8 cellular contexts compared by ENCODE assay signal in genomic region chr17:64073771-64074703, GRCh38. TPM values are rescaled to one million over a fixed set of nuclear protein-coding genes. Genes with fewer than 3 reads are reported as not detected.
DNase-seq lines count a peak whose midpoint lies in the region; ATAC-seq and TF ChIP-seq lines count a peak whose summit lies in the region.

No MANE protein-coding gene starts in this region.

- 73 to 76% (median 75%) methylated on average over 9 of the region's 9 CpGs for WGBS in adrenal gland, 4 donors
- 27 to 51% (median 44%) methylated on average over 9 of the region's 9 CpGs for WGBS in stomach, 5 donors

- H3K9ac ChIP-seq in Karpas-422 (ENCODE audit: low read length), result no peak overlapping the region

- DNase-seq in GM10248 (ENCODE audit: extremely low spot score) (peak; percentile 71), Karpas-422 (peak; percentile 90), adrenal gland (peak in 1 of 7 donors; percentile 44), stomach (no peak), COLO668 (lab: John Stamatoyannopoulos, UW; ENCODE audit: unreplicated experiment) (no peak)
- no peak for DNase-seq in stimulated activated CD4-positive, alpha-beta T cell treated with anti-CD3 and anti-CD28 coated beads, Interleukin-15, amount 100 ng/mL, for 24 hours

- peak overlapping the region; percentile 60 for H3K4me2 ChIP-seq in Karpas-422 (ENCODE audit: low read depth, low read length, poor library complexity, severe bottlenecking)

- no peaks in the 10 kb centered on the region for H3K9me2 ChIP-seq in Karpas-422 (replicated peaks; ENCODE audit: insufficient read depth, low read length)

- ATAC-seq in GM21528 (IDR thresholded peaks at IDR 0.05; ENCODE audit: low FRiP score, unreplicated experiment), result peak; percentile 77
- no peak for ATAC-seq in SK-N-SH treated with all-trans-retinoic acid at 6 μM for 48 hours

- intact Hi-C loops in adrenal gland (cut with DNase I), result no loop called here
- intact Hi-C loops in stomach (cut with DNase I; ENCODE audit: low total_unique reads), result no loop called here

- H4K20me1 ChIP-seq in Karpas-422 (ENCODE audit: insufficient read depth, low read depth, low read length), result 0 out of 2 replicates have a peak, but pooled peaks cover 4% of the 10 kb centered on the region

- no peak for TF ChIP-seq EP300 in stomach (IDR thresholded peaks at IDR 0.05)

- peak overlapping the region; percentile 3; the same call in 1 of the 2 replicates for H3K4me3 ChIP-seq in Karpas-422 (ENCODE audit: low read length)
- no peak overlapping the region for H3K4me3 ChIP-seq in adrenal gland
- H3K4me3 ChIP-seq in stomach, result peak overlapping the region in 1 of 4 donors; percentile 2

- H3K79me2 ChIP-seq in Karpas-422 (ENCODE audit: low read length), result no peaks in the 10 kb centered on the region

- TF ChIP-seq CTCF in GM10248 (IDR thresholded peaks at IDR 0.05; ENCODE audit: control extremely low read depth, extremely low read depth, low read depth, missing control alignments) (no peak), adrenal gland (IDR thresholded peaks at IDR 0.05) (no peak), stomach (IDR thresholded peaks at IDR 0.05) (no peak)

- H3K27ac ChIP-seq in Karpas-422 (ENCODE audit: low read length) (no peak overlapping the region), adrenal gland (peak overlapping the region in 3 of 5 donors; percentile 16 to 68 (median 47)), stomach (peak overlapping the region; percentile 74 to 88 (median 81))

- CTCF ChIA-PET in GM10248 (lab: Yijun Ruan, JAX), result interaction anchor here (0.7 to 4.7 kb wide), 17 partner anchors 10 to 346 kb away, joined by 3 to 57 read pairs (median 4); no protein-coding TSS in a partner anchor

- H3K4me1 ChIP-seq in Karpas-422 (ENCODE audit: low read length) (peaks cover 30% of the 10 kb centered on the region), adrenal gland (replicated peaks in 1 of 2) (peaks cover 0 to 11% of the 10 kb centered on the region in 2 donors), stomach (peaks cover 19 to 45% (median 41%) of the 10 kb centered on the region in 4 donors)

- TF ChIP-seq POLR2A in adrenal gland (IDR thresholded peaks at IDR 0.05) (no peak), stomach (IDR thresholded peaks at IDR 0.05) (no peak)

- no peak overlapping the region for H2AFZ ChIP-seq in Karpas-422 (ENCODE audit: low read length)

- POLR2A ChIA-PET in GM10248 (lab: Yijun Ruan, JAX), result interaction anchor here (0.5 to 1.2 kb wide), 5 partner anchors 13 to 72 kb away, joined by 3 to 15 read pairs (median 4); partner anchors contain the start of gene ERN1

- no peaks in the 10 kb centered on the region for H3K9me3 ChIP-seq in Karpas-422 (ENCODE audit: low read length)
- no peaks in the 10 kb centered on the region for H3K9me3 ChIP-seq in adrenal gland (replicated peaks in 1 of 3)
- peaks cover 0 to 16% (median 11%) of the 10 kb centered on the region in 4 donors for H3K9me3 ChIP-seq in stomach

- H3K36me3 ChIP-seq in Karpas-422 (ENCODE audit: insufficient read depth, low read length) (no peaks in the 10 kb centered on the region), adrenal gland (replicated peaks in 1 of 2) (peaks cover 0 to 73% of the 10 kb centered on the region in 2 donors), stomach (peaks cover 41 to 73% (median 70%) of the 10 kb centered on the region in 4 donors)

- H3K27me3 ChIP-seq in Karpas-422 (ENCODE audit: low read length) (no peaks in the 10 kb centered on the region), adrenal gland (no peaks in the 10 kb centered on the region), stomach (no peaks in the 10 kb centered on the region)

TF ChIP-seq in SK-N-SH treated with all-trans-retinoic acid at 6 μM for 48 hours, 23 proteins besides CTCF, POLR2A, EP300 and RAD21:
- TF ChIP-seq ISL1 (CRISPR knock-in tag; IDR thresholded peaks at IDR 0.05) (no peak), ZNF565 (CRISPR knock-in tag; conservative IDR thresholded peaks at IDR 0.05; ENCODE audit: low read depth) (no peak)

RNA-seq across cellular contexts. Expression of gene ICAM2, which starts 53.6 kb away (rescaled TPM):
- 4.4 and 12.1 TPM in 2 replicates for total RNA-seq in Karpas-422 (2014; rRNA removed; shearing (Covaris generic); ENCODE audit: low replicate concordance)
- total RNA-seq in adrenal gland (10 to 100 TPM; 16.6 to 42.2 (median 20.9) TPM), stomach (10 to 100 TPM in 1 of 5 donors, 1 to 10 TPM in 2, not detected in 2; 4.7 to 25.3 (median 9.9) TPM)
- polyA plus RNA-seq in adrenal gland (10 to 100 TPM in 2 of 3 donors, 1 to 10 TPM in 1; 9.6 to 40.5 (median 35.0) TPM), stomach (10 to 100 TPM in 2 of 3 donors, 1 to 10 TPM in 1; 8.2 to 15.4 (median 11.5) TPM)

RNA-seq across cellular contexts. Expression of gene ERN1, which starts 55.9 kb away (rescaled TPM):
- 1.9 and 10.9 TPM in 2 replicates for total RNA-seq in Karpas-422 (2014; rRNA removed; shearing (Covaris generic); ENCODE audit: low replicate concordance)
- total RNA-seq in adrenal gland (100 to 1,000 TPM in 5 of 8 donors, 10 to 100 TPM in 3; 47.7 to 205 (median 122) TPM), stomach (10 to 100 TPM; 23.7 to 76.4 (median 33.8) TPM)
- polyA plus RNA-seq in adrenal gland (10 to 100 TPM; 31.9 to 52.4 (median 32.6) TPM), stomach (1 to 10 TPM; 4.1 to 6.4 (median 6.1) TPM)

Comparison
In these comparisons a context has a peak if more than half of its experiments do, and no peak if none do; other contexts are left out.
1. DNase-seq: peak in GM10248 (single experiment) and Karpas-422 (single experiment); none in stomach (single experiment), stimulated activated CD4-positive, alpha-beta T cell treated with anti-CD3 and anti-CD28 coated beads, Interleukin-15, amount 100 ng/mL, for 24 hours (single experiment) and COLO668 (single experiment).